Comparison of ENCODE assay signal across 18 cellular contexts in genomic region chr7:41268874-41269273, GRCh38.
A peak's percentile ranks its signal among the peaks of the same experiment; 100 is the strongest.
DNase-seq lines count a peak whose midpoint lies in the region; ATAC-seq and FAIRE-seq lines count a peak whose summit lies in the region.
"Had no signal": no experiment of that assay in that cellular context is flagged by ENCODE, and none has a peak within 500 bp of the region (broad histone marks: within the 10 kb centered on the region; RNA-seq: fewer than 3 reads in every experiment).

No MANE protein-coding gene starts in this region.

- no peak for FAIRE-seq in RCC 7860 (lab: Jason Lieb, UNC)
- FAIRE-seq: G401.6, GM18507, H1 had no signal

- no peak for ATAC-seq in GM18858 (IDR thresholded peaks at IDR 0.05; ENCODE audit: unreplicated experiment)

- in situ Hi-C loops in Caki2 (cut with HindIII; ENCODE audit: low pct_unique_long_range_greater_than_20kb, low sequenced_read_pairs): no loop called here

- DNase-seq in Caki2 (ENCODE audit: low read depth): peak; percentile 30
- peak; percentile 46 for DNase-seq in M059J (ENCODE audit: low read depth)
- peak; percentile 38 for DNase-seq in RCC 7860 (ENCODE audit: low spot score)
- DNase-seq in left kidney (ENCODE audit: low read depth, low spot score): peak; percentile 5
- DNase-seq in nucleus accumbens (lab: John Stamatoyannopoulos, UW): no peak
- no peak for DNase-seq in activated naive CD4-positive, alpha-beta T cell (lab: John Stamatoyannopoulos, UW)
- DNase-seq: Caco-2; CD4-positive, alpha-beta memory T cell; MV-4-11; NCI-H1105 treated with DMSO at 0.1 percent for 48 hours; NCI-H2081; NCI-H2171; NCI-H524 treated with DMSO at 0.1 percent for 48 hours; PC-9 had no signal

Comparison
In these comparisons a context has a peak if more than half of its experiments do, and no peak if none do; other contexts are left out.
1. DNase-seq: peak in Caki2 (single experiment), M059J (single experiment), RCC 7860 (single experiment) and left kidney (single experiment); none in nucleus accumbens (0 of 56) and activated naive CD4-positive, alpha-beta T cell (0 of 4).